In genomic region chr16:11085025-11085485, GRCh38 we compare ENCODE assay signal across 14 cellular contexts.
DNase-seq lines count a peak whose midpoint lies in the region; ATAC-seq and TF ChIP-seq lines count a peak whose summit lies in the region.
"Had no signal": no experiment of that assay in that cellular context is flagged by ENCODE, and none has a peak within 500 bp of the region (broad histone marks: within the 10 kb centered on the region; RNA-seq: fewer than 3 reads in every experiment).

No MANE protein-coding gene starts in this region.

- ATAC-seq in GM21737 (IDR thresholded peaks at IDR 0.05; ENCODE audit: unreplicated experiment) (no peak), HG03457 (IDR thresholded peaks at IDR 0.05; ENCODE audit: unreplicated experiment) (no peak)

- H3K4me3 Mint-ChIP-seq in osteocyte (ENCODE audit: unreplicated experiment) = no peak overlapping the region

- peaks cover 15% of the 10 kb centered on the region for H3K36me3 Mint-ChIP-seq in osteocyte (ENCODE audit: unreplicated experiment)

- no peaks in the 10 kb centered on the region for H3K36me3 ChIP-seq in ectodermal cell (ENCODE audit: control insufficient read depth, insufficient read depth, low read length)
- no peaks in the 10 kb centered on the region for H3K36me3 ChIP-seq in Peyer's patch
- H3K36me3 ChIP-seq: thoracic aorta had no signal

- WGBS in ectodermal cell, 2 experiments = 87 to 88% methylated on average over 13 of the region's 13 CpGs

- H3K9me3 ChIP-seq in AG04450 (ENCODE audit: control insufficient read depth, insufficient read depth, low read length) (no peaks in the 10 kb centered on the region; the same call in 1 of the 2 replicates), ectodermal cell (ENCODE audit: control insufficient read depth, low read length) (no peaks in the 10 kb centered on the region), Peyer's patch (no peaks in the 10 kb centered on the region)
- H3K9me3 ChIP-seq: BLaER1 treated with 17β-estradiol and CSF1 and Interleukin-3, amounts not matched to agents 10 nM and 100 nM; thoracic aorta had no signal

- TF ChIP-seq CTCF in AG04450 (IDR thresholded peaks at IDR 0.05; ENCODE audit: low read depth, low read length) = no peak
- TF ChIP-seq CTCF in osteocyte (IDR thresholded peaks at IDR 0.05) = no peak
- no peak for TF ChIP-seq CTCF in Peyer's patch (IDR thresholded peaks at IDR 0.05)

- peak overlapping the region; percentile 92 for H3K27ac Mint-ChIP-seq in osteocyte (ENCODE audit: unreplicated experiment)

- no peaks in the 10 kb centered on the region for H3K27me3 Mint-ChIP-seq in osteocyte (ENCODE audit: unreplicated experiment)

- H3K4me1 ChIP-seq in ectodermal cell (ENCODE audit: control insufficient read depth, insufficient read depth, low read length) (peaks cover 22% of the 10 kb centered on the region), Peyer's patch (peaks cover 0 to 28% (median 10%) of the 10 kb centered on the region in 4 donors)

- no peak overlapping the region for H3K4me3 ChIP-seq in AG04450 (ENCODE audit: low read depth, low read length)
- no peak overlapping the region for H3K4me3 ChIP-seq in ectodermal cell (ENCODE audit: insufficient read depth, low read depth, low read length)
- H3K4me3 ChIP-seq in Peyer's patch = no peak overlapping the region
- H3K4me3 ChIP-seq: BLaER1 treated with 17β-estradiol and CSF1 and Interleukin-3, amounts not matched to agents 10 nM and 100 nM; thoracic aorta had no signal

- POLR2A ChIA-PET in AG04450 (lab: Yijun Ruan, JAX) = interaction anchor here (0.7 kb wide), 1 partner anchor 15 kb away, joined by 3 read pairs; no protein-coding TSS in a partner anchor

- DNase-seq in AG04450 (ENCODE audit: low read depth, low spot score) (no peak), NCI-H2171 treated with DMSO at 0.1 percent for 48 hours (lab: John Stamatoyannopoulos, UW) (peak; percentile 44), osteocyte (ENCODE audit: extremely low spot score, unreplicated experiment) (no peak), Peyer's patch (no peak)
- no peak for DNase-seq in activated CD8-positive, alpha-beta memory T cell treated with anti-CD3 and anti-CD28 coated beads, Interleukin-2, amount 50 U/mL, for 48 hours
- DNase-seq: GF-D8, islet precursor cell, NCI-H1417, T-helper 9 cell had no signal

- CTCF ChIA-PET in AG04450 (lab: Charles Lee) = no interaction called here

- H3K27ac ChIP-seq in AG04450 (ENCODE audit: low read depth, low read length) = peak overlapping the region; percentile 94
- peak overlapping the region; percentile 31 for H3K27ac ChIP-seq in ectodermal cell (ENCODE audit: insufficient read depth, low read depth, low read length, poor library complexity, severe bottlenecking)
- peak overlapping the region in 2 of 4 donors; percentile 13 to 32 for H3K27ac ChIP-seq in Peyer's patch
- H3K27ac ChIP-seq: BLaER1 treated with 17β-estradiol and CSF1 and Interleukin-3, amounts not matched to agents 10 nM and 100 nM; thoracic aorta had no signal

- H3K27me3 ChIP-seq in AG04450 (ENCODE audit: control insufficient read depth, insufficient read depth, low read length) (no peaks in the 10 kb centered on the region), ectodermal cell (ENCODE audit: control insufficient read depth, insufficient read depth, low read length, poor library complexity, severe bottlenecking) (no peaks in the 10 kb centered on the region), Peyer's patch (no peaks in the 10 kb centered on the region)
- H3K27me3 ChIP-seq: BLaER1 treated with 17β-estradiol and CSF1 and Interleukin-3, amounts not matched to agents 10 nM and 100 nM had no signal

- peaks cover 73% of the 10 kb centered on the region for H3K4me1 Mint-ChIP-seq in osteocyte (ENCODE audit: unreplicated experiment)

- no peaks in the 10 kb centered on the region for H3K9me3 Mint-ChIP-seq in osteocyte (ENCODE audit: unreplicated experiment)

- no peak for TF ChIP-seq POLR2A in Peyer's patch (IDR thresholded peaks at IDR 0.05)
